In the genomic region with DNA sequence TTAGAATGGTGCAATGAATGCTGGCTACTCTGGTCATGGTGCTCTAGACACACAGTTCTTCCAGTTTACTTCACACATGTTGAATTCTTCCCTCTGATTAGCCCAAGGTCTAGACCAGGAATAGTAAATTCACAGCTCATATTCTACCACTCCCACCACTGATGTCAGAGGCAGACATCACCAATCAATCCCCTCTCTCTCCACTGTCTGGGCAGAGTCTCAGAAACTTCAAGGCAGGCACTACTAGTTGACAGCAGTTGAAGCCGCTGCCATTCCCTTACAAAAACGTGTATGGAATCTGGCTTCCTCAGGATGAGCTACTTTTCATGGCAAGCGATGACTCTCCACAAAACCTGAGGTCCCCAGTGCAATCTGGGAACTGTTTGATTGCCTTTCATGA, we compare ENCODE assay signal across 12 cellular contexts.
DNase-seq lines count a peak whose midpoint lies in the region; ATAC-seq and TF ChIP-seq lines count a peak whose summit lies in the region.
"Had no signal": no experiment of that assay in that cellular context is flagged by ENCODE, and none has a peak within 500 bp of the region (broad histone marks: within the 10 kb centered on the region; RNA-seq: fewer than 3 reads in every experiment).

No MANE protein-coding gene starts in this region.

- no peaks in the 10 kb centered on the region for H3K27me3 ChIP-seq in HCT116 (ENCODE audit: insufficient read depth, low read length)
- H3K27me3 ChIP-seq in adipocyte (replicated peaks; ENCODE audit: control insufficient read depth, insufficient read depth, low read length) = peaks cover 9% of the 10 kb centered on the region
- H3K27me3 ChIP-seq in suprapubic skin = peaks cover 48% of the 10 kb centered on the region

- H3K9me3 Mint-ChIP-seq in osteocyte (ENCODE audit: unreplicated experiment) = no peaks in the 10 kb centered on the region
- H3K9me3 Mint-ChIP-seq: natural killer cell treated with Interleukin-12 subunit alpha and Interleukin-12 subunit beta and Interleukin-15 and Interleukin-18, amount 100 ng/mL, for 72 hours had no signal

- no TSS peak for BruUV-seq in HCT116 (replicated peaks; lab: Mats Ljungman, UMichigan)

- H3K4me2 ChIP-seq in HCT116 (ENCODE audit: low read length) = peak overlapping the region; percentile 61

- POLR2A ChIA-PET in HCT116 (lab: Charles Lee) = no interaction called here

- CTCF ChIA-PET in HCT116 (lab: Charles Lee) = no interaction called here

- no peaks in the 10 kb centered on the region for H3K9me2 ChIP-seq in HCT116 (ENCODE audit: insufficient read depth)

- no peak for TF ChIP-seq EP300 in suprapubic skin (IDR thresholded peaks at IDR 0.05)

- H3K9ac ChIP-seq in HCT116 (ENCODE audit: low read length) = peak overlapping the region; percentile 8; the same call in 1 of the 2 replicates
- no peak overlapping the region for H3K9ac ChIP-seq in adipocyte (ENCODE audit: low read length)

- H3K79me2 ChIP-seq in HCT116 (ENCODE audit: insufficient read depth, low read length) = no peaks in the 10 kb centered on the region

- no peak for TF ChIP-seq RAD21 in HCT116 (IDR thresholded peaks at IDR 0.05; ENCODE audit: low read depth)

- ATAC-seq in HCT116 = peak; percentile 51
- ATAC-seq: natural killer cell treated with Interleukin-12 subunit alpha and Interleukin-12 subunit beta and Interleukin-15 and Interleukin-18, amount 100 ng/mL, for 72 hours had no signal

- H3K4me1 ChIP-seq in HCT116 (ENCODE audit: control insufficient read depth in 1 of 2, insufficient read depth in 2 of 2, low read length in 2 of 2) (peaks cover 28 to 59% of the 10 kb centered on the region in 2 experiments), adipocyte (ENCODE audit: control insufficient read depth, insufficient read depth, low read length) (peaks cover 38% of the 10 kb centered on the region), suprapubic skin (peaks cover 25% of the 10 kb centered on the region)

- TF ChIP-seq CTCF in HCT116 (IDR thresholded peaks at IDR 0.05 in 2 of 3, conservative IDR thresholded peaks at IDR 0.05 in 1 of 3; ENCODE audit: borderline replicate concordance in 1 of 3, insufficient read depth in 1 of 3, low read depth in 2 of 3, low read length in 2 of 3) = no peak
- TF ChIP-seq CTCF in fibroblast of villous mesenchyme (IDR thresholded peaks at IDR 0.05; ENCODE audit: insufficient read depth, low read depth, low read length) = no peak
- TF ChIP-seq CTCF in osteocyte (IDR thresholded peaks at IDR 0.05) = no peak
- TF ChIP-seq CTCF in suprapubic skin (IDR thresholded peaks at IDR 0.05) = no peak

- no peak overlapping the region for H3K27ac ChIP-seq in HCT116 (ENCODE audit: low read depth, low read length)
- H3K27ac ChIP-seq in suprapubic skin = no peak overlapping the region

- H3K36me3 Mint-ChIP-seq in osteocyte (ENCODE audit: unreplicated experiment) = peaks cover 2% of the 10 kb centered on the region
- H3K36me3 Mint-ChIP-seq: activated naive CD8-positive, alpha-beta T cell treated with anti-CD3 and anti-CD28 coated beads, Interleukin-2, amount 10 ng/mL, durations not matched to agents 7 days and 5 days had no signal

- WGBS in suprapubic skin = 26% methylated on average over 3 of the region's 3 CpGs

- peak overlapping the region; percentile 81 for H2AFZ ChIP-seq in HCT116 (ENCODE audit: low read depth, low read length, poor library complexity, severe bottlenecking)

- no peaks in the 10 kb centered on the region for H4K20me1 ChIP-seq in HCT116 (ENCODE audit: insufficient read depth)

- peaks cover 79% of the 10 kb centered on the region for H3K4me1 Mint-ChIP-seq in osteocyte (ENCODE audit: unreplicated experiment)

- H3K27me3 Mint-ChIP-seq in osteocyte (ENCODE audit: unreplicated experiment) = no peaks in the 10 kb centered on the region

- H3K9me3 ChIP-seq in HCT116 (ENCODE audit: control insufficient read depth in 1 of 2, insufficient read depth in 1 of 2, low read depth in 1 of 2, low read length in 2 of 2) (no peaks in the 10 kb centered on the region), adipocyte (ENCODE audit: control insufficient read depth, low read length) (no peaks in the 10 kb centered on the region), suprapubic skin (no peaks in the 10 kb centered on the region)

- peak overlapping the region; percentile 21 to 28 for H3K4me3 ChIP-seq in HCT116 (replicated peaks in 1 of 2; ENCODE audit: low read depth in 1 of 2, low read length in 2 of 2)
- H3K4me3 ChIP-seq in adipocyte (ENCODE audit: low read length) = no peak overlapping the region
- H3K4me3 ChIP-seq in fibroblast of villous mesenchyme (ENCODE audit: low read depth, low read length) = no peak overlapping the region
- H3K4me3 ChIP-seq in suprapubic skin = no peak overlapping the region

- intact Hi-C loops in HCT116 (cut with micrococcal nuclease) = no loop called here

- TF ChIP-seq POLR2A in HCT116 (IDR thresholded peaks at IDR 0.05; ENCODE audit: borderline replicate concordance, extremely low read depth, insufficient read depth, insufficient read length) (no peak), suprapubic skin (IDR thresholded peaks at IDR 0.05) (no peak)

- DNase-seq in HCT116 (ENCODE audit: low read depth, low spot score) = peak; percentile 71
- DNase-seq in adipocyte (ENCODE audit: low read depth) = peak; percentile 54
- DNase-seq in fibroblast of villous mesenchyme (ENCODE audit: low read depth) = peak; percentile 62
- DNase-seq in osteocyte (ENCODE audit: extremely low spot score, unreplicated experiment) = no peak
- no peak for DNase-seq in NCI-H187 (lab: John Stamatoyannopoulos, UW)
- no peak for DNase-seq in suprapubic skin (ENCODE audit: low spot score in 2 of 2)
- DNase-seq in NCI-H2171 treated with DMSO at 0.1 percent for 48 hours (lab: John Stamatoyannopoulos, UW) = no peak
- DNase-seq in MV-4-11 (lab: John Stamatoyannopoulos, UW) = no peak
- DNase-seq: activated naive CD8-positive, alpha-beta T cell treated with anti-CD3 and anti-CD28 coated beads, Interleukin-2, amount 10 ng/mL, durations not matched to agents 7 days and 5 days; Caco-2; NCI-H1048 had no signal

- H3K36me3 ChIP-seq in HCT116 (ENCODE audit: control insufficient read depth in 1 of 2, insufficient read depth in 2 of 2, low read length in 2 of 2) (no peaks in the 10 kb centered on the region), adipocyte (ENCODE audit: control insufficient read depth, insufficient read depth, low read length, severe bottlenecking) (no peaks in the 10 kb centered on the region), suprapubic skin (no peaks in the 10 kb centered on the region)

- peak overlapping the region; percentile 83 for H3K27ac Mint-ChIP-seq in osteocyte (ENCODE audit: unreplicated experiment)
- H3K27ac Mint-ChIP-seq: activated naive CD8-positive, alpha-beta T cell treated with anti-CD3 and anti-CD28 coated beads, Interleukin-2, amount 10 ng/mL, durations not matched to agents 7 days and 5 days had no signal

- no peak overlapping the region for H3K4me3 Mint-ChIP-seq in osteocyte (ENCODE audit: unreplicated experiment)
- H3K4me3 Mint-ChIP-seq: activated naive CD8-positive, alpha-beta T cell treated with anti-CD3 and anti-CD28 coated beads, Interleukin-2, amount 10 ng/mL, durations not matched to agents 7 days and 5 days; natural killer cell treated with Interleukin-12 subunit alpha and Interleukin-12 subunit beta and Interleukin-15 and Interleukin-18, amount 100 ng/mL, for 72 hours had no signal

- RAD21 ChIA-PET in HCT116 (lab: Charles Lee; ENCODE audit: low non-redundant PET in 1 of 2, low total read pairs in 2 of 2, uncharacterized antibody in 2 of 2, unreplicated experiment in 2 of 2) = interaction anchor here in 1 of 2 experiments (0.6 kb wide), 1 partner anchor 39 kb away, joined by 3 read pairs; no protein-coding TSS in a partner anchor

TF ChIP-seq in HCT116, 20 proteins besides CTCF, POLR2A, EP300 and RAD21 (continues in another document):
- TF ChIP-seq, protein P1, sequence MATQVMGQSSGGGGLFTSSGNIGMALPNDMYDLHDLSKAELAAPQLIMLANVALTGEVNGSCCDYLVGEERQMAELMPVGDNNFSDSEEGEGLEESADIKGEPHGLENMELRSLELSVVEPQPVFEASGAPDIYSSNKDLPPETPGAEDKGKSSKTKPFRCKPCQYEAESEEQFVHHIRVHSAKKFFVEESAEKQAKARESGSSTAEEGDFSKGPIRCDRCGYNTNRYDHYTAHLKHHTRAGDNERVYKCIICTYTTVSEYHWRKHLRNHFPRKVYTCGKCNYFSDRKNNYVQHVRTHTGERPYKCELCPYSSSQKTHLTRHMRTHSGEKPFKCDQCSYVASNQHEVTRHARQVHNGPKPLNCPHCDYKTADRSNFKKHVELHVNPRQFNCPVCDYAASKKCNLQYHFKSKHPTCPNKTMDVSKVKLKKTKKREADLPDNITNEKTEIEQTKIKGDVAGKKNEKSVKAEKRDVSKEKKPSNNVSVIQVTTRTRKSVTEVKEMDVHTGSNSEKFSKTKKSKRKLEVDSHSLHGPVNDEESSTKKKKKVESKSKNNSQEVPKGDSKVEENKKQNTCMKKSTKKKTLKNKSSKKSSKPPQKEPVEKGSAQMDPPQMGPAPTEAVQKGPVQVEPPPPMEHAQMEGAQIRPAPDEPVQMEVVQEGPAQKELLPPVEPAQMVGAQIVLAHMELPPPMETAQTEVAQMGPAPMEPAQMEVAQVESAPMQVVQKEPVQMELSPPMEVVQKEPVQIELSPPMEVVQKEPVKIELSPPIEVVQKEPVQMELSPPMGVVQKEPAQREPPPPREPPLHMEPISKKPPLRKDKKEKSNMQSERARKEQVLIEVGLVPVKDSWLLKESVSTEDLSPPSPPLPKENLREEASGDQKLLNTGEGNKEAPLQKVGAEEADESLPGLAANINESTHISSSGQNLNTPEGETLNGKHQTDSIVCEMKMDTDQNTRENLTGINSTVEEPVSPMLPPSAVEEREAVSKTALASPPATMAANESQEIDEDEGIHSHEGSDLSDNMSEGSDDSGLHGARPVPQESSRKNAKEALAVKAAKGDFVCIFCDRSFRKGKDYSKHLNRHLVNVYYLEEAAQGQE (IDR thresholded peaks at IDR 0.05; ENCODE audit: low read depth) = no peak
- TF ChIP-seq SIN3A (IDR thresholded peaks at IDR 0.05; ENCODE audit: low read depth) (no peak), CEBPB (IDR thresholded peaks at IDR 0.05; ENCODE audit: low read depth) (no peak), SRF (IDR thresholded peaks at IDR 0.05; ENCODE audit: low read depth) (peak; percentile 82), CBX3 (IDR thresholded peaks at IDR 0.05; ENCODE audit: low read depth) (peak; percentile 86), TCF7L2 (IDR thresholded peaks at IDR 0.05; ENCODE audit: borderline replicate concordance, extremely low read depth, insufficient read depth, insufficient read length) (no peak), ZNF274 (IDR thresholded peaks at IDR 0.05; ENCODE audit: low read depth, low read length) (no peak), YY1 (IDR thresholded peaks at IDR 0.05; ENCODE audit: extremely low read depth, insufficient replicate concordance, low read depth, low read length) (peak; percentile 53), JUND (IDR thresholded peaks at IDR 0.05) (no peak), EZH2phosphoT487 (IDR thresholded peaks at IDR 0.05; ENCODE audit: borderline replicate concordance) (no peak)
- TF ChIP-seq, protein P2, sequence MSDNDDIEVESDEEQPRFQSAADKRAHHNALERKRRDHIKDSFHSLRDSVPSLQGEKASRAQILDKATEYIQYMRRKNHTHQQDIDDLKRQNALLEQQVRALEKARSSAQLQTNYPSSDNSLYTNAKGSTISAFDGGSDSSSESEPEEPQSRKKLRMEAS (IDR thresholded peaks at IDR 0.05) = peak; percentile 30; the same call in 1 of the 2 replicates

Comparison
In these comparisons a context has a peak if more than half of its experiments do, and no peak if none do; other contexts are left out.
1. DNase-seq: peak in HCT116 (single experiment), adipocyte (single experiment) and fibroblast of villous mesenchyme (single experiment); none in osteocyte (single experiment), NCI-H187 (0 of 2), suprapubic skin (0 of 2), NCI-H2171 treated with DMSO at 0.1 percent for 48 hours (single experiment) and MV-4-11 (single experiment).
2. H3K4me3 ChIP-seq: peak in HCT116 (2 of 2); none in adipocyte (single experiment), fibroblast of villous mesenchyme (single experiment) and suprapubic skin (single experiment).